In genomic region chr16:87367556-87367955, GRCh38 we compare ENCODE assay signal across 12 cellular contexts.
"Had no signal": no experiment of that assay in that cellular context is flagged by ENCODE, and none has a peak within 500 bp of the region (broad histone marks: within the 10 kb centered on the region; RNA-seq: fewer than 3 reads in every experiment).

No MANE protein-coding gene starts in this region.

- H3K36me3 Mint-ChIP-seq: natural killer cell treated with Interleukin-12 subunit alpha and Interleukin-12 subunit beta and Interleukin-15 and Interleukin-18, amount 100 ng/mL, for 72 hours had no signal

- H3K36me3 ChIP-seq: uterus had no signal

- H3K4me3 Mint-ChIP-seq: activated naive CD4-positive, alpha-beta T cell treated with anti-CD3 and anti-CD28 coated beads, Interleukin-2, amount 50 U/mL, for 24 hours; activated T-helper 17 cell treated with anti-CD3 and anti-CD28 coated beads, Interleukin-2, amount 50 U/mL, for 72 hours; natural killer cell treated with Interleukin-12 subunit alpha and Interleukin-12 subunit beta and Interleukin-15 and Interleukin-18, amount 100 ng/mL, for 72 hours had no signal

- H3K27ac Mint-ChIP-seq: activated naive CD4-positive, alpha-beta T cell treated with anti-CD3 and anti-CD28 coated beads, Interleukin-2, amount 50 U/mL, for 24 hours; natural killer cell treated with Interleukin-12 subunit alpha and Interleukin-12 subunit beta and Interleukin-15 and Interleukin-18, amount 100 ng/mL, for 72 hours had no signal

- DNase-seq: activated CD4-positive, alpha-beta T cell treated with anti-CD3 and anti-CD28 coated beads, Interleukin-2, amount 50 U/mL, for 48 hours; activated CD8-positive, alpha-beta memory T cell treated with anti-CD3 and anti-CD28 coated beads, Interleukin-2, amount 50 U/mL, for 48 hours; dorsolateral prefrontal cortex; left colon; stimulated activated CD4-positive, alpha-beta T cell treated with anti-CD3 and anti-CD28 coated beads, Interleukin-4, amount 100 ng/mL, for 1 hour; stimulated activated CD8-positive, alpha-beta memory T cell treated with anti-CD3 and anti-CD28 coated beads, Interleukin-4, amount 100 ng/mL, for 48 hours; tibial artery; uterus had no signal

- H3K9me3 ChIP-seq: tibial artery, uterus had no signal

- H3K27ac ChIP-seq: tibial artery had no signal

- H3K27me3 Mint-ChIP-seq: activated naive CD4-positive, alpha-beta T cell treated with anti-CD3 and anti-CD28 coated beads, Interleukin-2, amount 50 U/mL, for 24 hours; activated T-helper 17 cell treated with anti-CD3 and anti-CD28 coated beads, Interleukin-2, amount 50 U/mL, for 72 hours; natural killer cell treated with Interleukin-12 subunit alpha and Interleukin-12 subunit beta and Interleukin-15 and Interleukin-18, amount 100 ng/mL, for 72 hours had no signal

- H3K27me3 ChIP-seq: dorsolateral prefrontal cortex, tibial artery, uterus had no signal

- ATAC-seq: activated T-helper 17 cell treated with anti-CD3 and anti-CD28 coated beads, Interleukin-2, amount 50 U/mL, for 72 hours; esophagus mucosa; natural killer cell treated with Interleukin-12 subunit alpha and Interleukin-12 subunit beta and Interleukin-15 and Interleukin-18, amount 100 ng/mL, for 72 hours had no signal

- H3K9me3 Mint-ChIP-seq: activated naive CD4-positive, alpha-beta T cell treated with anti-CD3 and anti-CD28 coated beads, Interleukin-2, amount 50 U/mL, for 24 hours; activated T-helper 17 cell treated with anti-CD3 and anti-CD28 coated beads, Interleukin-2, amount 50 U/mL, for 72 hours; natural killer cell treated with Interleukin-12 subunit alpha and Interleukin-12 subunit beta and Interleukin-15 and Interleukin-18, amount 100 ng/mL, for 72 hours had no signal

- H3K4me3 ChIP-seq: dorsolateral prefrontal cortex, tibial artery, uterus had no signal
